ENCODE assay signal across 2 cellular contexts in genomic region chr20:399182-399707, GRCh38.
TF ChIP-seq lines count a peak whose summit lies in the region.

No MANE protein-coding gene starts in this region.

TF ChIP-seq in GM23338, 12 proteins besides CTCF, POLR2A, EP300 and RAD21:
- TF ChIP-seq NANOG (IDR thresholded peaks at IDR 0.05; ENCODE audit: borderline replicate concordance) = no peak
- no peak for TF ChIP-seq EZH2phosphoT487 (IDR thresholded peaks at IDR 0.05; ENCODE audit: unreplicated experiment)
- no peak for TF ChIP-seq POLR2AphosphoS5 (IDR thresholded peaks at IDR 0.05; ENCODE audit: low read depth)
- TF ChIP-seq ETS1 (IDR thresholded peaks at IDR 0.05) = no peak
- no peak for TF ChIP-seq ZNF114 (CRISPR knock-in tag; IDR thresholded peaks at IDR 0.05)
- no peak for TF ChIP-seq REST (IDR thresholded peaks at IDR 0.05; ENCODE audit: unreplicated experiment)
- no peak for TF ChIP-seq ZNF462 (CRISPR knock-in tag; IDR thresholded peaks at IDR 0.05)
- no peak for TF ChIP-seq EZH2 (IDR thresholded peaks at IDR 0.05; ENCODE audit: low read depth, unreplicated experiment)
- TF ChIP-seq JUNB (IDR thresholded peaks at IDR 0.05; ENCODE audit: unreplicated experiment) = no peak
- no peak for TF ChIP-seq CREB1 (CRISPR knock-in tag; IDR thresholded peaks at IDR 0.05; ENCODE audit: low read depth)
- TF ChIP-seq ZNF331 (CRISPR knock-in tag; IDR thresholded peaks at IDR 0.05; ENCODE audit: low read depth) = no peak
- TF ChIP-seq STAT1 (IDR thresholded peaks at IDR 0.05; ENCODE audit: unreplicated experiment) = no peak

TF ChIP-seq in K562, 482 proteins besides CTCF, POLR2A, EP300 and RAD21 (continues in another document):
- TF ChIP-seq ELF1 (tag; IDR thresholded peaks at IDR 0.05) (no peak), KLF10 (CRISPR knock-in tag; IDR thresholded peaks at IDR 0.05) (no peak), MECOM (CRISPR knock-in tag; IDR thresholded peaks at IDR 0.05) (peak; percentile 97), ID3 (CRISPR knock-in tag; IDR thresholded peaks at IDR 0.05) (no peak), ID3 (tag; IDR thresholded peaks at IDR 0.05) (0 out of 2 replicates have a peak, but pooled peaks have one; percentile 17), THRAP3 (IDR thresholded peaks at IDR 0.05; ENCODE audit: borderline replicate concordance) (no peak), POLR3A (IDR thresholded peaks at IDR 0.05; ENCODE audit: borderline replicate concordance, extremely low read depth, insufficient read depth, insufficient read length) (no peak), NR0B1 (IDR thresholded peaks at IDR 0.05; ENCODE audit: partially characterized antibody) (no peak), POLR2G (IDR thresholded peaks at IDR 0.05; ENCODE audit: low read depth, low read length) (peak; percentile 72), RFX1 (IDR thresholded peaks at IDR 0.05) (no peak), TCF3 (CRISPR knock-in tag; IDR thresholded peaks at IDR 0.05) (peak; percentile 72), CBX2 (IDR thresholded peaks at IDR 0.05; ENCODE audit: insufficient read depth, low read length, poor library complexity, severe bottlenecking) (no peak), ZHX1 (conservative IDR thresholded peaks at IDR 0.05; ENCODE audit: low read length) (no peak), ZFP91 (CRISPR knock-in tag; IDR thresholded peaks at IDR 0.05) (no peak), HMGN3 (IDR thresholded peaks at IDR 0.05; ENCODE audit: borderline replicate concordance, extremely low read depth, insufficient read length, low read depth, low read length) (no peak), SMAD4 (CRISPR knock-in tag; conservative IDR thresholded peaks at IDR 0.05) (peak; percentile 36; the same call in 1 of the 2 replicates), CTBP1 (IDR thresholded peaks at IDR 0.05; ENCODE audit: borderline replicate concordance) (peak; percentile 62; the same call in 1 of the 2 replicates), MBD2 (IDR thresholded peaks at IDR 0.05; ENCODE audit: borderline replicate concordance, low read depth) (no peak), E2F8 (IDR thresholded peaks at IDR 0.05; ENCODE audit: low read depth, partially characterized antibody) (no peak), ZNF134 (CRISPR knock-in tag; conservative IDR thresholded peaks at IDR 0.05) (no peak), ZNF12 (CRISPR knock-in tag; IDR thresholded peaks at IDR 0.05) (peak; percentile 92), LEF1 (IDR thresholded peaks at IDR 0.05) (no peak), ZBTB11 (CRISPR knock-in tag; IDR thresholded peaks at IDR 0.05) (no peak), ARID1B (IDR thresholded peaks at IDR 0.05) (peak; percentile 71), E2F6 (IDR thresholded peaks at IDR 0.05; ENCODE audit: borderline replicate concordance in 1 of 2, extremely low read depth in 1 of 2, insufficient read depth in 1 of 2, insufficient read length in 1 of 2, low read depth in 1 of 2, low read length in 1 of 2, poor library complexity in 1 of 2, severe bottlenecking in 1 of 2) (no peak), PBX2 (CRISPR knock-in tag; IDR thresholded peaks at IDR 0.05; ENCODE audit: low read depth) (no peak), PBX2 (tag; conservative IDR thresholded peaks at IDR 0.05; ENCODE audit: low read depth) (peak; percentile 56; the same call in 1 of the 2 replicates), NCOR1 (IDR thresholded peaks at IDR 0.05) (no peak), CBFA2T3 (IDR thresholded peaks at IDR 0.05) (peak; percentile 45; the same call in 1 of the 2 replicates), SOX6 (IDR thresholded peaks at IDR 0.05) (peak; percentile 70), HSF4 (CRISPR knock-in tag; IDR thresholded peaks at IDR 0.05; ENCODE audit: borderline replicate concordance) (no peak), ZNF212 (CRISPR knock-in tag; IDR thresholded peaks at IDR 0.05) (no peak), MEIS2 (IDR thresholded peaks at IDR 0.05; ENCODE audit: partially characterized antibody) (peak; percentile 86), MBD1 (CRISPR knock-in tag; IDR thresholded peaks at IDR 0.05) (no peak), TAL1 (IDR thresholded peaks at IDR 0.05) (peak; percentile 49; the same call in 1 of the 2 replicates), RBFOX2 (IDR thresholded peaks at IDR 0.05; ENCODE audit: low read depth, low read length) (peak; percentile 48; the same call in 1 of the 2 replicates), EWSR1 (IDR thresholded peaks at IDR 0.05; ENCODE audit: borderline replicate concordance, low read depth, partially characterized antibody) (no peak), SLC30A9 (CRISPR knock-in tag; IDR thresholded peaks at IDR 0.05) (no peak), ELK3 (CRISPR knock-in tag; IDR thresholded peaks at IDR 0.05) (no peak)
